ENCODE assay signal across 9 cellular contexts in the genomic region with DNA sequence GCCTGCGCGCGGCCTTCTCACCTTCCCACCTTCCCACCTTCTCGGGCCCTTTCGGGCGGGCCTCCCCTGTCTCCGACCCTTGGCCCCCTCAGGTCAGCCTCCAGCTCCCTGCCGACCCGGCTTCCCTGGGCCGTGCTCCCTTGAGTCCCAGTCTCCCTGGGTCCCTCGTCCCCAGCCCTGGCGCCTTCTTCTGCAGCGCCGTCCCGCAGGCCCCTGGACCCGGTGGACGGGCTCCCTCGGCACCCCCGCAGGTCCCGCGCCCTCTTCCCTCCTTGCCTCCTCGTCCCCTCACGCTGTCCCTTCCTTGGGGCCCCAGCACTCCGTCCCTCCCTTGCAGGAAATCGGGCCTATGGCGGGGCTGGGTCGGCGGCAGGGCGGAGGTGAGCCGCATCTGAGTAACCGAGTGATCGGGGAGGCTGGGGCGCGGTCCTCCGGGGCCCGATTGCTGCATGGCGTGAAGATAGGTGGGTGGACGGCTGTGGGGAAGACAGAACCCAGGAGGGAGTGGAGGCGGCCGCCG. TPM values are rescaled to one million over a fixed set of nuclear protein-coding genes. Genes with fewer than 3 reads are reported as not detected.
DNase-seq lines count a peak whose midpoint lies in the region; ATAC-seq and TF ChIP-seq lines count a peak whose summit lies in the region.
"Had no signal": no experiment of that assay in that cellular context is flagged by ENCODE, and none has a peak within 500 bp of the region (broad histone marks: within the 10 kb centered on the region; RNA-seq: fewer than 3 reads in every experiment).

No MANE protein-coding gene starts in this region.

- H3K4me1 ChIP-seq in heart right ventricle (peaks cover 28 to 62% (median 56%) of the 10 kb centered on the region in 9 donors), sigmoid colon (peaks cover 0 to 54% (median 51%) of the 10 kb centered on the region in 4 donors)

- H3K27me3 ChIP-seq in heart right ventricle (no peaks in the 10 kb centered on the region), sigmoid colon (no peaks in the 10 kb centered on the region)

- peak overlapping the region; percentile 97 for H3K4me3 ChIP-seq in LNCaP clone FGC (ENCODE audit: low read depth, low read length)
- H3K4me3 ChIP-seq in heart right ventricle, result peak overlapping the region; percentile 83 to 99 (median 92)
- peak overlapping the region; percentile 82 to 98 (median 90) for H3K4me3 ChIP-seq in sigmoid colon

- TF ChIP-seq EP300 in sigmoid colon (IDR thresholded peaks at IDR 0.05), result no peak

- DNase-seq in AG08396 (ENCODE audit: low spot score) (peak; percentile 51), LNCaP clone FGC (ENCODE audit: low read depth) (no peak), heart right ventricle (no peak), sigmoid colon (no peak), DMS114 treated with DMSO at 0.1 percent for 48 hours (lab: John Stamatoyannopoulos, UW; ENCODE audit: unreplicated experiment) (no peak), SK-N-DZ (ENCODE audit: low spot score) (no peak)
- DNase-seq in activated naive CD4-positive, alpha-beta T cell treated with anti-CD3 and anti-CD28 coated beads for 36 hours, result peak; percentile 60

- H3K27me3 Mint-ChIP-seq in activated naive CD4-positive, alpha-beta T cell treated with anti-CD3 and anti-CD28 coated beads for 36 hours (ENCODE audit: low read depth), result no peaks in the 10 kb centered on the region

- WGBS in heart right ventricle, 2 donors, result 0 to 1% methylated on average over 35 to 40 of the region's 41 CpGs
- WGBS in sigmoid colon, 2 donors, result 0 to 1% methylated on average over 41 of the region's 41 CpGs

- no peaks in the 10 kb centered on the region for H3K9me3 ChIP-seq in heart right ventricle
- no peaks in the 10 kb centered on the region for H3K9me3 ChIP-seq in sigmoid colon

- intact Hi-C loops in activated naive CD4-positive, alpha-beta T cell treated with anti-CD3 and anti-CD28 coated beads for 36 hours (cut with micrococcal nuclease), result no loop called here
- intact Hi-C loops in heart right ventricle (cut with DNase I) (loop anchor here in 1 of 10 donors (5.0 kb wide), 1 partner anchor 73 kb away; a partner anchor contains a TSS), sigmoid colon (cut with DNase I) (loop anchor here (2.0 to 5.0 kb wide), 2 partner anchors 71 to 273 kb away; a partner anchor contains a TSS)

- CTCF ChIA-PET in activated naive CD4-positive, alpha-beta T cell treated with anti-CD3 and anti-CD28 coated beads for 36 hours (lab: Charles Lee), result interaction anchor here (1.0 to 1.1 kb wide), 2 partner anchors 16 to 273 kb away, joined by 3 to 4 read pairs; a partner anchor contains a TSS

- H3K27ac ChIP-seq in heart right ventricle (peak overlapping the region; percentile 79 to 98 (median 96)), sigmoid colon (peak overlapping the region; percentile 93 to 98 (median 94))

- peaks cover 49% of the 10 kb centered on the region for H3K36me3 Mint-ChIP-seq in activated naive CD4-positive, alpha-beta T cell treated with anti-CD3 and anti-CD28 coated beads for 36 hours (ENCODE audit: low read depth)

- ATAC-seq in GM21447 (IDR thresholded peaks at IDR 0.05; ENCODE audit: unreplicated experiment) (peak; percentile 6), heart right ventricle (peak; percentile 2 to 32 (median 6))

- H3K4me3 Mint-ChIP-seq in activated naive CD4-positive, alpha-beta T cell treated with anti-CD3 and anti-CD28 coated beads for 36 hours, result peak overlapping the region; percentile 92

- peak overlapping the region; percentile 99 for H3K27ac Mint-ChIP-seq in activated naive CD4-positive, alpha-beta T cell treated with anti-CD3 and anti-CD28 coated beads for 36 hours

- H3K36me3 ChIP-seq in heart right ventricle (peaks cover 0 to 34% (median 7%) of the 10 kb centered on the region in 9 donors), sigmoid colon (peaks cover 0 to 12% (median 4%) of the 10 kb centered on the region in 4 donors)

- H3K4me1 Mint-ChIP-seq in activated naive CD4-positive, alpha-beta T cell treated with anti-CD3 and anti-CD28 coated beads for 36 hours (ENCODE audit: low read depth), result peaks cover 52% of the 10 kb centered on the region

- no peak for TF ChIP-seq CTCF in LNCaP clone FGC (IDR thresholded peaks at IDR 0.05; ENCODE audit: control insufficient read depth, extremely low read depth, insufficient read depth)
- TF ChIP-seq CTCF in heart right ventricle (IDR thresholded peaks at IDR 0.05), result no peak
- no peak for TF ChIP-seq CTCF in sigmoid colon (IDR thresholded peaks at IDR 0.05)

- H3K9me3 Mint-ChIP-seq in activated naive CD4-positive, alpha-beta T cell treated with anti-CD3 and anti-CD28 coated beads for 36 hours, result no peaks in the 10 kb centered on the region

- TF ChIP-seq POLR2A in sigmoid colon (IDR thresholded peaks at IDR 0.05), result no peak

RNA-seq across cellular contexts. Expression of a gene that starts 7.6 kb away (rescaled TPM):
- total RNA-seq in activated naive CD4-positive, alpha-beta T cell treated with anti-CD3 and anti-CD28 coated beads for 36 hours, result 100 to 1,000 TPM; 116 to 123 TPM
- total RNA-seq in heart right ventricle (10 to 100 TPM; 30.6 to 69.4 (median 39.9) TPM), sigmoid colon (10 to 100 TPM; 16.9 to 26.2 (median 24.5) TPM)
- polyA plus RNA-seq in heart right ventricle (10 to 100 TPM; 26.6 to 74.9 TPM), sigmoid colon (10 to 100 TPM; 57.7 to 70.3 (median 65.7) TPM)
- polyA plus RNA-seq in SK-N-DZ (2014; cell fraction: cytosol; rRNA removed), result 57.3 and 58.4 TPM in 2 replicates
- polyA plus RNA-seq in SK-N-DZ (2014; cell fraction: nucleus; rRNA removed), result 34.6 and 40.1 TPM in 2 replicates

RNA-seq across cellular contexts. Expression of a gene that starts 7.8 kb away (rescaled TPM):
- total RNA-seq in activated naive CD4-positive, alpha-beta T cell treated with anti-CD3 and anti-CD28 coated beads for 36 hours, result 1,000 to 10,000 TPM; 2,701 to 2,729 TPM
- 100 to 1,000 TPM; 598 to 885 (median 678) TPM for total RNA-seq in heart right ventricle
- 1,000 to 10,000 TPM; 3,237 to 3,743 TPM for polyA plus RNA-seq in heart right ventricle
- 1,000 to 10,000 TPM; 1,773 to 4,392 (median 3,675) TPM for total RNA-seq in sigmoid colon
- 1,000 to 10,000 TPM; 3,565 to 4,971 (median 3,954) TPM for polyA plus RNA-seq in sigmoid colon
- polyA plus RNA-seq in SK-N-DZ (2014; cell fraction: cytosol; rRNA removed), result 5,206 and 6,170 TPM in 2 replicates
- 3,738 and 4,275 TPM in 2 replicates for polyA plus RNA-seq in SK-N-DZ (2014; cell fraction: nucleus; rRNA removed)

RNA-seq across cellular contexts. Expression of a gene that starts 16.3 kb away (rescaled TPM):
- total RNA-seq in activated naive CD4-positive, alpha-beta T cell treated with anti-CD3 and anti-CD28 coated beads for 36 hours, result not detected
- total RNA-seq in heart right ventricle (under 1 TPM in 1 of 10 donors, not detected in 9; 0.22 TPM), sigmoid colon (not detected)
- polyA plus RNA-seq in heart right ventricle (under 1 TPM in 1 of 2 donors, not detected in 1; 0.04 TPM), sigmoid colon (not detected)
- polyA plus RNA-seq in SK-N-DZ (2014; cell fraction: cytosol; rRNA removed), result not detected in 2 replicates
- polyA plus RNA-seq in SK-N-DZ (2014; cell fraction: nucleus; rRNA removed), result not detected in 2 replicates
- total RNA-seq: renal cortical epithelial cell had no signal

Comparison
In these comparisons a context has a peak if more than half of its experiments do, and no peak if none do; other contexts are left out.
1. DNase-seq: peak in AG08396 (single experiment) and activated naive CD4-positive, alpha-beta T cell treated with anti-CD3 and anti-CD28 coated beads for 36 hours (single experiment); none in LNCaP clone FGC (single experiment), heart right ventricle (0 of 2), sigmoid colon (single experiment), DMS114 treated with DMSO at 0.1 percent for 48 hours (single experiment) and SK-N-DZ (single experiment).
2. Peak in every context shown above with its lines, with median percentiles within 50 percentile points of each other: H3K4me3 ChIP-seq.